In the genomic region with DNA sequence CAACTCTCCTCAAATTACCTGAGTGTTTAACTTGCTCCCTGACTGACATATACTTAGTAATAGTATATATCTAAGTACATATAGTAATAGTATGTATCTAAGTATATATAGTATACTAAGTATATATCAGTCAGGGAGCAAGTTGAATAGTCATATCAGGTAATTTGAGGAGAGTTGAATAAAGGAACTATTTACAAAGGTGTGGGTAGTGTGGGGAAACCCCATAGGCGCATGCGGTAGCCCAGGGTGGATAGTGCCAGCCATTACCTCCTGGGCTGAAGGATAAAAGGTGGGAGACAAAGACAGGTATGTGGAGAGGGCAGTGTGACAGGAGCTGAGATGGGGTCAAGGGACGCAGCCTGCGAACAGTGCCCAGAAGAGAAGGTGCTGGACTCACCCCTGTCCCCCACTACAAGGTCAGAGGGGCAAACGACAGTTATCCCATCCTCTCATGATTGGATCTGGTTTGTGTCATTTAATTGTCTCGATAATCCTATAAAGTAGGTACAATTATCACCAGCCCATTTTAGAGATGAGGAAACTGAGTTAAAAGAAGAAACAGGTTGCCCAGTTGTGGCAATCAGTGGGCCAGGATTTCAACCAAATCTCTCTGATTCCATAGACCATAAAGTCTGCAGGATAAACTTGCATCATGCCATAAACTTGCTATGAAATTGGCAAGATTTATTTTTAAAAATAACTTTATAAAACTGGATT, we compare ENCODE assay signal across 19 cellular contexts. TPM values are rescaled to one million over a fixed set of nuclear protein-coding genes. Genes with fewer than 3 reads are reported as not detected.
DNase-seq lines count a peak whose midpoint lies in the region; ATAC-seq, FAIRE-seq and TF ChIP-seq lines count a peak whose summit lies in the region.
"Had no signal": no experiment of that assay in that cellular context is flagged by ENCODE, and none has a peak within 500 bp of the region (broad histone marks: within the 10 kb centered on the region; RNA-seq: fewer than 3 reads in every experiment).

No MANE protein-coding gene starts in this region.

- no peak overlapping the region for H3K27ac Mint-ChIP-seq in T-cell
- H3K27ac Mint-ChIP-seq: CD4-positive, alpha-beta T cell had no signal

- TF ChIP-seq EP300 in K562 (IDR thresholded peaks at IDR 0.05; ENCODE audit: low read length), result no peak

- peaks cover 9 to 12% of the 10 kb centered on the region in 2 donors for H3K27me3 Mint-ChIP-seq in T-cell
- H3K27me3 Mint-ChIP-seq: CD4-positive, alpha-beta T cell had no signal

- H2AFZ ChIP-seq in K562 (ENCODE audit: low read depth, low read length), result no peak overlapping the region

- no peak overlapping the region for H3K27ac ChIP-seq in K562 (ENCODE audit: extremely low read depth, low read depth, low read length)
- H3K27ac ChIP-seq: 22Rv1, C4-2B had no signal

- no peaks in the 10 kb centered on the region for H3K9me3 Mint-ChIP-seq in T-cell
- H3K9me3 Mint-ChIP-seq: CD4-positive, alpha-beta T cell had no signal

- H3K9me3 ChIP-seq in K562 (replicated peaks; ENCODE audit: control insufficient read depth, insufficient read depth, low read depth, low read length) (no peaks in the 10 kb centered on the region), mucosa of descending colon (no peaks in the 10 kb centered on the region)

- no peaks in the 10 kb centered on the region for H3K36me3 ChIP-seq in K562 (ENCODE audit: control insufficient read depth, insufficient read depth, low read length)
- H3K36me3 ChIP-seq in mucosa of descending colon (ENCODE audit: low read depth), result no peaks in the 10 kb centered on the region
- H3K36me3 ChIP-seq: HAP-1 had no signal

- H3K4me1 ChIP-seq in K562 (replicated peaks in 1 of 2; ENCODE audit: control insufficient read depth in 2 of 2, insufficient read depth in 2 of 2, low read length in 2 of 2), result no peaks in the 10 kb centered on the region
- H3K4me1 ChIP-seq in mucosa of descending colon (ENCODE audit: low read depth), result no peaks in the 10 kb centered on the region

- H3K4me3 Mint-ChIP-seq in T-cell, result no peak overlapping the region
- H3K4me3 Mint-ChIP-seq: CD4-positive, alpha-beta T cell had no signal

- no peak for TF ChIP-seq RAD21 in K562 (CRISPR knock-in tag; conservative IDR thresholded peaks at IDR 0.05 in 1 of 2, IDR thresholded peaks at IDR 0.05 in 1 of 2)

- no peak for FAIRE-seq in K562 (lab: Jason Lieb, UNC)
- FAIRE-seq in urothelium cell line (lab: Jason Lieb, UNC), result peak; percentile 70
- FAIRE-seq: GM12891, GM18507 had no signal

- POLR2A ChIA-PET in K562 (lab: Yijun Ruan, JAX) (interaction anchor here (0.6 kb wide), 1 partner anchor 874 kb away, joined by 3 read pairs; no protein-coding TSS in a partner anchor), T-cell (lab: Charles Lee) (no interaction called here)

- H3K9ac ChIP-seq in K562 (ENCODE audit: insufficient read depth in 1 of 2, low read depth in 2 of 2, low read length in 2 of 2), result no peak overlapping the region

- no peaks in the 10 kb centered on the region for H3K79me2 ChIP-seq in K562 (ENCODE audit: control insufficient read depth, insufficient read depth, low read length)

- H3K4me2 ChIP-seq in K562 (ENCODE audit: insufficient read depth, low read length), result no peak overlapping the region
- H3K4me2 ChIP-seq: A549 had no signal

- peak; percentile 6 for DNase-seq in DMS53 (lab: John Stamatoyannopoulos, UW)
- no peak for DNase-seq in DMS53 treated with DMSO at 0.1 percent for 48 hours (lab: John Stamatoyannopoulos, UW; ENCODE audit: unreplicated experiment)
- no peak for DNase-seq in K562 (ENCODE audit: extremely low read depth in 1 of 4, low spot score in 3 of 4)
- DNase-seq in mucosa of descending colon, result no peak
- DNase-seq in urothelium cell line (ENCODE audit: low spot score), result no peak
- no peak for DNase-seq in EL
- no peak for DNase-seq in T-cell
- DNase-seq: AML-193; CD4-positive, alpha-beta T cell; DMS 273 treated with DMSO at 0.1 percent for 48 hours; DMS79 treated with DMSO at 0.1 percent for 48 hours; GOT3 had no signal

- H3K27me3 ChIP-seq in K562 (ENCODE audit: control insufficient read depth in 2 of 2, insufficient read depth in 2 of 2, low read length in 2 of 2), result peaks cover 17 to 39% of the 10 kb centered on the region in 2 experiments

- no peaks in the 10 kb centered on the region for H4K20me1 ChIP-seq in K562 (replicated peaks; ENCODE audit: control insufficient read depth, insufficient read depth, low read length)

- CTCF ChIA-PET in K562 (lab: Yijun Ruan, JAX; ENCODE audit: low intra/inter-chr PET ratio), result no interaction called here
- CTCF ChIA-PET in T-cell (lab: Charles Lee), result no interaction called here

- no peaks in the 10 kb centered on the region for H3K36me3 Mint-ChIP-seq in T-cell

- no TSS peak for BruUV-seq in K562 (replicated peaks; lab: Mats Ljungman, UMichigan)

- no peaks in the 10 kb centered on the region for H3K9me1 ChIP-seq in K562 (ENCODE audit: control insufficient read depth, insufficient read depth, low read length)

- intact Hi-C loops in K562 (cut with micrococcal nuclease), result no loop called here
- intact Hi-C loops in mucosa of descending colon (cut with DNase I, micrococcal nuclease), result no loop called here

- H3K4me1 Mint-ChIP-seq in T-cell, result no peaks in the 10 kb centered on the region

- TF ChIP-seq CTCF in K562 (IDR thresholded peaks at IDR 0.05 in 2 of 3, conservative IDR thresholded peaks at IDR 0.05 in 1 of 3; ENCODE audit: insufficient read depth in 2 of 3, low read depth in 1 of 3, low read length in 3 of 3) (no peak), mucosa of descending colon (IDR thresholded peaks at IDR 0.05) (no peak)

- ATAC-seq in K562 (no peak), mucosa of descending colon (peak; percentile 25), T-cell (replicated peaks in 1 of 4) (no peak), HG03045 (IDR thresholded peaks at IDR 0.05; ENCODE audit: unreplicated experiment) (no peak)
- ATAC-seq: A549 had no signal

- H3K4me3 ChIP-seq in K562 (no peak overlapping the region), mucosa of descending colon (no peak overlapping the region)
- H3K4me3 ChIP-seq: A549, HAP-1 had no signal

- WGBS in K562 (ENCODE audit: insufficient coverage, low coverage, missing lambda C conversion rate), result 9% methylated on average over 6 of the region's 6 CpGs

- TF ChIP-seq POLR2A in K562 (conservative IDR thresholded peaks at IDR 0.05), result no peak

- in situ Hi-C loops in K562 (cut with MboI), result no loop called here

TF ChIP-seq in K562, 482 proteins besides CTCF, POLR2A, EP300 and RAD21:
- no peak for TF ChIP-seq RBM34 (IDR thresholded peaks at IDR 0.05; ENCODE audit: borderline replicate concordance, insufficient read depth, low read length)
- peak; percentile 58 for TF ChIP-seq RBM25 (IDR thresholded peaks at IDR 0.05; ENCODE audit: low read depth, low read length, severe bottlenecking)

RNA-seq across cellular contexts. Expression of a gene that starts 34.1 kb away (rescaled TPM):
- 40.0 and 70.8 TPM in 2 replicates for total RNA-seq in K562 (2011; cell fraction: chromatin; rRNA removed; ENCODE audit: low replicate concordance)
- 25.8 and 35.0 TPM in 2 replicates for total RNA-seq in K562 (2011; cell fraction: nucleolus; rRNA removed)
- 50.5 and 78.6 TPM in 2 replicates for total RNA-seq in K562 (2011; cell fraction: nucleoplasm; rRNA removed)
- total RNA-seq in K562 (2014; rRNA removed), result 49.9 and 52.9 TPM in 2 replicates
- 49.2 and 51.0 TPM in 2 replicates for total RNA-seq in K562 (2014; rRNA removed; fragmentation: Illumina TruSeq; extraction: Trizol)
- 42.0 and 43.1 TPM in 2 replicates for total RNA-seq in K562 (2015; rRNA removed; fragmentation: Illumina TruSeq; extraction: Trizol)
- total RNA-seq in K562 (2021), result 37.2 and 38.5 TPM in 2 replicates
- polyA plus RNA-seq in K562 (2011; rRNA removed), result 36.0 and 42.1 TPM in 2 replicates
- 14.9 and 22.5 TPM in 2 replicates for polyA plus RNA-seq in K562 (2011; cell fraction: cytosol; rRNA removed)
- 33.8 and 50.9 TPM in 2 replicates for polyA plus RNA-seq in K562 (2011; cell fraction: nucleus; rRNA removed)
- 46.9 and 77.8 TPM in 2 replicates for polyA plus RNA-seq in K562 (2012)
- 40.0 and 49.5 TPM in 2 replicates for polyA plus RNA-seq in K562 (2014; fragmentation: Illumina TruSeq; extraction: Trizol)
- polyA plus RNA-seq in K562 (2014; fragmentation: Nextera tagmentation; extraction: Ambion mirVana), result 10 to 100 TPM in 1 of 2 experiments, 1 to 10 TPM in 1; 8.1 to 11.1 TPM
- 53.9 and 54.5 TPM in 2 replicates for polyA plus RNA-seq in K562 (2014; rRNA removed)
- 28.7 and 39.2 TPM in 2 replicates for polyA minus RNA-seq in K562 (2011; rRNA and poly(A)+ RNA removed)
- polyA minus RNA-seq in K562 (2011; cell fraction: cytosol; rRNA and poly(A)+ RNA removed), result 12.6 and 14.0 TPM in 2 replicates
- polyA minus RNA-seq in K562 (2011; cell fraction: nucleus; rRNA and poly(A)+ RNA removed), result 23.7 and 44.0 TPM in 2 replicates
- 1,000 to 10,000 TPM in 1 of 3 donors, 100 to 1,000 TPM in 2; 613 to 1,704 (median 696) TPM for total RNA-seq in mucosa of descending colon
- 10 to 100 TPM; 12.1 to 27.0 (median 23.3) TPM for total RNA-seq in T-cell

Comparison
In these comparisons a context has a peak if more than half of its experiments do, and no peak if none do; other contexts are left out.
1. RNA of a gene that starts 34.1 kb away (total RNA-seq): 613 to 1,704 TPM in mucosa of descending colon; 25.8 to 78.6 TPM in K562 and 12.1 to 27.0 TPM in T-cell; every median in the first group is over 4 times any median in the second.